ENCODE assay signal across 11 cellular contexts in the genomic region with DNA sequence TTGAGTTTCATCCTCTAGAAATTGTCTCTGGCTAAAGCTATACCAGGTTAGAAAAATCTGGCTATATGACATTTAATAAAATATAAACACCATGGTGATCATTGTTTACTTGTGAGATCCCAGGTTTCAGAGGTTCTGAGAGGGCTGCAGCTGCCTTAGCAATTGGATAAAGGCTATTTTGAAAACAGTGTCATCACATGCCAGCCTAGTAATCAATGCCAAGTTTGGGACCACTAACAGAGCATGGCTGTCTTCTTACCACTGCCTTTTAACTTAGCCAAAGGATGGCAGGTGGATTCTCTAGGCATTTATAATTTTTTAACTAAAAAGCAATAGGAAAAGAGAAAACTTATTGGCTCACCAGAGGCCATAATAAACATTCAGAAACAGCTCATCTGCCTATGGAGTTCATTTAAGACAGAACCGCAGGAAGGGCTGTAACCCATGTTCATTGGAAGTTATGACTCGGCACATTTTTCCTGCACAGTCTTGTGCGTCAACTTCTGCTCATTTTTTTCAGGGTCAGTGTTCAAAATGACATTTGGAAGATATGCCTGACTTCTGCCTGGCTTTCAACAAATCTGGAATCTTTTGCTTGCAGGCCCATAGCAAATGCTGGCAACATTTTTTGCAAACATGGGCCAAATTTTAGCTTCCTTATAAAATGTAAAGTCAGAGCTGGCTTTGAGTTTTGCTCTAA.
A peak's percentile ranks its signal among the peaks of the same experiment; 100 is the strongest.
DNase-seq lines count a peak whose midpoint lies in the region; ATAC-seq, FAIRE-seq and TF ChIP-seq lines count a peak whose summit lies in the region.
"Had no signal": no experiment of that assay in that cellular context is flagged by ENCODE, and none has a peak within 500 bp of the region (broad histone marks: within the 10 kb centered on the region; RNA-seq: fewer than 3 reads in every experiment).

No MANE protein-coding gene starts in this region.

- TF ChIP-seq POLR2A in HepG2 (IDR thresholded peaks at IDR 0.05; ENCODE audit: insufficient read depth in 1 of 2, low read depth in 2 of 2, low read length in 2 of 2): no peak

- in situ Hi-C loops in HepG2 (cut with HindIII; ENCODE audit: extremely low pct_ligation_motif_present, low pct_unique_long_range_greater_than_20kb): no loop called here

- no peaks in the 10 kb centered on the region for H3K4me1 ChIP-seq in HepG2 (ENCODE audit: insufficient read depth, low read length)

- intact Hi-C loops in HepG2 (cut with micrococcal nuclease; ENCODE audit: unreplicated experiment): no loop called here

- no peak overlapping the region for H3K4me2 ChIP-seq in HepG2 (ENCODE audit: low read depth, low read length)

- DNase-seq in A172 (ENCODE audit: low spot score) (peak; percentile 30), dedifferentiated amniotic fluid mesenchymal stem cell (ENCODE audit: extremely low spot score) (peak; percentile 96), HepG2 (ENCODE audit: low spot score) (no peak)
- DNase-seq: activated CD8-positive, alpha-beta memory T cell treated with anti-CD3 and anti-CD28 coated beads for 24 hours; endodermal cell had no signal

- no peak for TF ChIP-seq RAD21 in Ishikawa (IDR thresholded peaks at IDR 0.05; ENCODE audit: low read depth)
- no peak for TF ChIP-seq RAD21 in HepG2 (CRISPR knock-in tag; IDR thresholded peaks at IDR 0.05)

- no peaks in the 10 kb centered on the region for H3K36me3 ChIP-seq in HepG2 (replicated peaks in 1 of 2; ENCODE audit: control insufficient read depth in 1 of 2, insufficient read depth in 2 of 2, low read length in 2 of 2)

- no peak overlapping the region for H2AFZ ChIP-seq in HepG2 (ENCODE audit: low read length)

- no peaks in the 10 kb centered on the region for H3K79me2 ChIP-seq in HepG2 (ENCODE audit: insufficient read depth, low read length)

- no peak for FAIRE-seq in HepG2 (lab: Jason Lieb, UNC)

- BruUV-seq in HepG2 (replicated peaks; lab: Mats Ljungman, UMichigan): no TSS peak

- ATAC-seq in HepG2 (no peak), HG03442 (IDR thresholded peaks at IDR 0.05; ENCODE audit: unreplicated experiment) (no peak), HG02623 (IDR thresholded peaks at IDR 0.05; ENCODE audit: unreplicated experiment) (no peak), GM19467 (IDR thresholded peaks at IDR 0.05; ENCODE audit: unreplicated experiment) (no peak), GM18858 (IDR thresholded peaks at IDR 0.05; ENCODE audit: unreplicated experiment) (no peak)

- WGBS in HepG2 (ENCODE audit: low lambda C conversion rate): 27% methylated on average over 3 of the region's 3 CpGs

- TF ChIP-seq EP300 in Ishikawa (IDR thresholded peaks at IDR 0.05; ENCODE audit: borderline replicate concordance) (no peak), HepG2 (IDR thresholded peaks at IDR 0.05; ENCODE audit: low read depth in 2 of 2, low read length in 2 of 2) (no peak), HepG2 (CRISPR knock-in tag; IDR thresholded peaks at IDR 0.05; ENCODE audit: borderline replicate concordance) (no peak)

- H3K9ac ChIP-seq in HepG2 (ENCODE audit: insufficient read depth, low read depth, low read length): no peak overlapping the region

- H3K27me3 ChIP-seq in HepG2 (ENCODE audit: control insufficient read depth in 1 of 2, insufficient read depth in 2 of 2, low read length in 2 of 2): no peaks in the 10 kb centered on the region; a peak in 1 of 5 replicates

- H3K4me3 ChIP-seq in HepG2 (replicated peaks in 1 of 3; ENCODE audit: insufficient read depth in 1 of 3, low read depth in 2 of 3, low read length in 3 of 3): no peak overlapping the region

- H4K20me1 ChIP-seq in HepG2 (ENCODE audit: insufficient read depth, low read length): no peaks in the 10 kb centered on the region

- H3K9me3 ChIP-seq in HepG2 (ENCODE audit: low read length): no peaks in the 10 kb centered on the region

- POLR2A ChIA-PET in HepG2 (lab: Yijun Ruan, JAX): no interaction called here

- no peak overlapping the region for H3K27ac ChIP-seq in HepG2 (ENCODE audit: extremely low read length, insufficient read depth, low read length)
- H3K27ac ChIP-seq: C4-2B had no signal

- no peak for TF ChIP-seq CTCF in HepG2 (CRISPR knock-in tag; IDR thresholded peaks at IDR 0.05)

- CTCF ChIA-PET in HepG2 (lab: Yijun Ruan, JAX; ENCODE audit: low intra/inter-chr PET ratio, low total read pairs): no interaction called here

TF ChIP-seq in Ishikawa, 13 proteins besides CTCF, POLR2A, EP300 and RAD21:
- TF ChIP-seq YY1 (IDR thresholded peaks at IDR 0.05; ENCODE audit: low read depth): no peak
- TF ChIP-seq, protein P1, sequence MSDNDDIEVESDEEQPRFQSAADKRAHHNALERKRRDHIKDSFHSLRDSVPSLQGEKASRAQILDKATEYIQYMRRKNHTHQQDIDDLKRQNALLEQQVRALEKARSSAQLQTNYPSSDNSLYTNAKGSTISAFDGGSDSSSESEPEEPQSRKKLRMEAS (IDR thresholded peaks at IDR 0.05): 0 out of 2 replicates have a peak, but pooled peaks have one; percentile 15
- TF ChIP-seq FOXM1 (IDR thresholded peaks at IDR 0.05; ENCODE audit: borderline replicate concordance, low read depth): peak; percentile 29; the same call in 1 of the 2 replicates

TF ChIP-seq in HepG2, 621 proteins besides CTCF, POLR2A, EP300 and RAD21:
- TF ChIP-seq MLLT10 (CRISPR knock-in tag; IDR thresholded peaks at IDR 0.05): no peak
- peak; percentile 74 for TF ChIP-seq NFE2L2 (IDR thresholded peaks at IDR 0.05; ENCODE audit: low read length)
- TF ChIP-seq NFE2 (CRISPR knock-in tag; IDR thresholded peaks at IDR 0.05): peak; percentile 67; the same call in 1 of the 2 replicates
- TF ChIP-seq ZKSCAN1 (IDR thresholded peaks at IDR 0.05; ENCODE audit: low read length): no peak
- peak; percentile 29; the same call in 1 of the 2 replicates for TF ChIP-seq MAFF (IDR thresholded peaks at IDR 0.05; ENCODE audit: low read depth, low read length)
- TF ChIP-seq ZNF292 (CRISPR knock-in tag; IDR thresholded peaks at IDR 0.05; ENCODE audit: borderline replicate concordance, low read depth): no peak
- TF ChIP-seq, protein P2, sequence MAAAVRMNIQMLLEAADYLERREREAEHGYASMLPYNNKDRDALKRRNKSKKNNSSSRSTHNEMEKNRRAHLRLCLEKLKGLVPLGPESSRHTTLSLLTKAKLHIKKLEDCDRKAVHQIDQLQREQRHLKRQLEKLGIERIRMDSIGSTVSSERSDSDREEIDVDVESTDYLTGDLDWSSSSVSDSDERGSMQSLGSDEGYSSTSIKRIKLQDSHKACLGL (CRISPR knock-in tag; IDR thresholded peaks at IDR 0.05): no peak
- TF ChIP-seq XBP1 (CRISPR knock-in tag; IDR thresholded peaks at IDR 0.05): no peak
- TF ChIP-seq MAFK (conservative IDR thresholded peaks at IDR 0.05 in 1 of 2, IDR thresholded peaks at IDR 0.05 in 1 of 2; ENCODE audit: low read length in 2 of 2): peak; percentile 42 to 48; a peak in 3 of 4 replicates
- no peak for TF ChIP-seq RFX5 (IDR thresholded peaks at IDR 0.05; ENCODE audit: low read depth, low read length)
